In the genomic region with DNA sequence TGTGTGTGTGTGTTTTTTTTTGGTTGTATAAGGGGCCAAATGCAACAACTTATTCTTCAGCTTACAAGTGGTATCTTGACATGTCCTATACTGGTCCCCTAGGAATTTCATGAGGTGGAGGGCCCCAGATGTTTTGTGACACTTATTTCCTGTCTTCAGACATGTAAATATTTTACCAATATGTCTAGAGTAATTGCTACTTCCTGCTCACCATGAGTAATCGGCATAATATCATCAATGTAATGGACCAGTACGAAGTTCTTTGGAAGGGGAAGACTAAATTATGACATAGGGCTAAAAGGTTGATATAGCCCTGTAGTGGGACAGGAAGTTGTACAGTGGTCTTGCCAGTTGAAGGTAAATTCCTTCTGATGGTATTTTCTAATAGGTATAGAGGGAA, we compare ENCODE assay signal across 23 cellular contexts. TPM values are rescaled to one million over a fixed set of nuclear protein-coding genes. Genes with fewer than 3 reads are reported as not detected.
DNase-seq lines count a peak whose midpoint lies in the region; ATAC-seq and TF ChIP-seq lines count a peak whose summit lies in the region.
"Had no signal": no experiment of that assay in that cellular context is flagged by ENCODE, and none has a peak within 500 bp of the region (broad histone marks: within the 10 kb centered on the region; RNA-seq: fewer than 3 reads in every experiment).

No MANE protein-coding gene starts in this region.

- peak overlapping the region; percentile 23 to 33 for H3K27ac Mint-ChIP-seq in natural killer cell treated with Interleukin-12 subunit alpha and Interleukin-12 subunit beta and Interleukin-15 and Interleukin-18, amount 100 ng/mL, for 72 hours
- H3K27ac Mint-ChIP-seq in natural killer cell (peak overlapping the region in 1 of 2 donors; percentile 7), T-helper 17 cell (no peak overlapping the region)
- H3K27ac Mint-ChIP-seq: activated CD4-positive, alpha-beta memory T cell treated with anti-CD3 and anti-CD28 coated beads for 36 hours; activated naive CD4-positive, alpha-beta T cell treated with anti-CD3 and anti-CD28 coated beads, Interleukin-2, amount 10 ng/mL, durations not matched to agents 7 days and 5 days; activated T-cell treated with anti-CD3 and anti-CD28 coated beads, Interleukin-2, amount 50 U/mL, for 24 hours; endodermal cell had no signal

- H3K36me3 Mint-ChIP-seq in natural killer cell treated with Interleukin-12 subunit alpha and Interleukin-12 subunit beta and Interleukin-15 and Interleukin-18, amount 100 ng/mL, for 72 hours = peaks cover 4% of the 10 kb centered on the region
- no peaks in the 10 kb centered on the region for H3K36me3 Mint-ChIP-seq in natural killer cell
- peaks cover 4% of the 10 kb centered on the region for H3K36me3 Mint-ChIP-seq in T-helper 17 cell (ENCODE audit: low read depth)

- peaks cover 37% of the 10 kb centered on the region for H3K4me1 ChIP-seq in Loucy (ENCODE audit: insufficient read depth, low read length, poor library complexity, severe bottlenecking)
- H3K4me1 ChIP-seq in left lung = peaks cover 0 to 15% of the 10 kb centered on the region in 2 donors
- H3K4me1 ChIP-seq: uterus had no signal

- ATAC-seq in natural killer cell treated with Interleukin-12 subunit alpha and Interleukin-12 subunit beta and Interleukin-15 and Interleukin-18, amount 100 ng/mL, for 72 hours = no peak
- ATAC-seq in natural killer cell = no peak
- ATAC-seq in left lung = no peak
- no peak for ATAC-seq in T-helper 17 cell
- ATAC-seq in HG02885 (IDR thresholded peaks at IDR 0.05; ENCODE audit: poor library complexity, unreplicated experiment) = no peak

- H3K9me3 ChIP-seq in Loucy (ENCODE audit: insufficient read depth, low read depth, low read length) = no peaks in the 10 kb centered on the region
- no peaks in the 10 kb centered on the region for H3K9me3 ChIP-seq in left lung
- no peaks in the 10 kb centered on the region for H3K9me3 ChIP-seq in T-helper 17 cell (ENCODE audit: control insufficient read depth, low read length, poor library complexity, severe bottlenecking)
- H3K9me3 ChIP-seq: spleen, uterus had no signal

- H4K20me1 ChIP-seq in Loucy (ENCODE audit: insufficient read depth, low read length, poor library complexity, severe bottlenecking) = peaks cover 9% of the 10 kb centered on the region

- no peak for DNase-seq in natural killer cell treated with Interleukin-12 subunit alpha and Interleukin-12 subunit beta and Interleukin-15 and Interleukin-18, amount 100 ng/mL, for 72 hours (ENCODE audit: low spot score)
- DNase-seq in natural killer cell (no peak), epithelial cell of prostate (ENCODE audit: low read depth, low spot score) (no peak), left lung (no peak), T-helper 17 cell (no peak), NCI-H524 (lab: John Stamatoyannopoulos, UW) (no peak)
- DNase-seq: activated CD4-positive, alpha-beta memory T cell treated with anti-CD3 and anti-CD28 coated beads for 36 hours; activated naive CD4-positive, alpha-beta T cell treated with anti-CD3 and anti-CD28 coated beads, Interleukin-2, amount 10 ng/mL, durations not matched to agents 7 days and 5 days; activated T-cell treated with anti-CD3 and anti-CD28 coated beads, Interleukin-2, amount 50 U/mL, for 24 hours; DMS79 treated with DMSO at 0.1 percent for 48 hours; endodermal cell; NCI-H1105 treated with DMSO at 0.1 percent for 48 hours; NCI-H2081 treated with DMSO at 0.1 percent for 48 hours; NCI-H446; NK-92 treated with Interleukin-12 subunit alpha and Interleukin-12 subunit beta, amount 100 ng/mL, for 24 hours; occipital lobe; spleen; substantia nigra; uterus had no signal

- peaks cover 40 to 51% of the 10 kb centered on the region in 2 donors for H3K4me1 Mint-ChIP-seq in natural killer cell treated with Interleukin-12 subunit alpha and Interleukin-12 subunit beta and Interleukin-15 and Interleukin-18, amount 100 ng/mL, for 72 hours (ENCODE audit: low read depth in 2 of 2)
- H3K4me1 Mint-ChIP-seq in natural killer cell = peaks cover 23 to 26% of the 10 kb centered on the region in 2 donors
- peaks cover 30% of the 10 kb centered on the region for H3K4me1 Mint-ChIP-seq in T-helper 17 cell

- H3K4me3 ChIP-seq in Loucy (ENCODE audit: low read length, poor library complexity, severe bottlenecking) (no peak overlapping the region), left lung (no peak overlapping the region)
- H3K4me3 ChIP-seq: SK-N-MC, spleen, uterus had no signal

- no peaks in the 10 kb centered on the region for H3F3A ChIP-seq in Loucy (ENCODE audit: low read depth)

- peak overlapping the region; percentile 3 for H3K4me2 ChIP-seq in Loucy (ENCODE audit: low read depth, low read length, poor library complexity, severe bottlenecking)

- H3K27ac ChIP-seq in epithelial cell of prostate (peak overlapping the region; percentile 97), left lung (no peak overlapping the region)
- H3K27ac ChIP-seq: SK-N-MC, spleen, uterus, VCaP had no signal

- H3K27me3 ChIP-seq in Loucy (ENCODE audit: insufficient read depth, low read length, poor library complexity, severe bottlenecking) (no peaks in the 10 kb centered on the region), left lung (no peaks in the 10 kb centered on the region)
- H3K27me3 ChIP-seq: spleen, uterus had no signal

- TF ChIP-seq CTCF in natural killer cell (IDR thresholded peaks at IDR 0.05) = no peak
- TF ChIP-seq CTCF in Loucy (conservative IDR thresholded peaks at IDR 0.05; ENCODE audit: low read length) = no peak
- TF ChIP-seq CTCF in left lung (IDR thresholded peaks at IDR 0.05) = no peak

- no peak overlapping the region for H2AFZ ChIP-seq in Loucy (ENCODE audit: low read length)

- no peaks in the 10 kb centered on the region for H3K27me3 Mint-ChIP-seq in natural killer cell treated with Interleukin-12 subunit alpha and Interleukin-12 subunit beta and Interleukin-15 and Interleukin-18, amount 100 ng/mL, for 72 hours
- H3K27me3 Mint-ChIP-seq in natural killer cell (ENCODE audit: low read depth in 2 of 2) (no peaks in the 10 kb centered on the region), T-helper 17 cell (no peaks in the 10 kb centered on the region)
- H3K27me3 Mint-ChIP-seq: activated CD4-positive, alpha-beta memory T cell treated with anti-CD3 and anti-CD28 coated beads for 36 hours; activated naive CD4-positive, alpha-beta T cell treated with anti-CD3 and anti-CD28 coated beads, Interleukin-2, amount 10 ng/mL, durations not matched to agents 7 days and 5 days; activated T-cell treated with anti-CD3 and anti-CD28 coated beads, Interleukin-2, amount 50 U/mL, for 24 hours had no signal

- H3K9me3 Mint-ChIP-seq in natural killer cell treated with Interleukin-12 subunit alpha and Interleukin-12 subunit beta and Interleukin-15 and Interleukin-18, amount 100 ng/mL, for 72 hours = peaks cover 3% of the 10 kb centered on the region
- no peaks in the 10 kb centered on the region for H3K9me3 Mint-ChIP-seq in natural killer cell
- H3K9me3 Mint-ChIP-seq: activated CD4-positive, alpha-beta memory T cell treated with anti-CD3 and anti-CD28 coated beads for 36 hours; activated T-cell treated with anti-CD3 and anti-CD28 coated beads, Interleukin-2, amount 50 U/mL, for 24 hours; endodermal cell had no signal

- H3K9me2 ChIP-seq in Loucy (replicated peaks; ENCODE audit: low read depth, low read length) = no peaks in the 10 kb centered on the region

- peak overlapping the region; percentile 11 for H3K4me3 Mint-ChIP-seq in natural killer cell treated with Interleukin-12 subunit alpha and Interleukin-12 subunit beta and Interleukin-15 and Interleukin-18, amount 100 ng/mL, for 72 hours
- H3K4me3 Mint-ChIP-seq in natural killer cell (no peak overlapping the region), T-helper 17 cell (no peak overlapping the region)
- H3K4me3 Mint-ChIP-seq: activated CD4-positive, alpha-beta memory T cell treated with anti-CD3 and anti-CD28 coated beads for 36 hours; activated naive CD4-positive, alpha-beta T cell treated with anti-CD3 and anti-CD28 coated beads, Interleukin-2, amount 10 ng/mL, durations not matched to agents 7 days and 5 days; activated T-cell treated with anti-CD3 and anti-CD28 coated beads, Interleukin-2, amount 50 U/mL, for 24 hours; endodermal cell had no signal

- no peak overlapping the region for H3K9ac ChIP-seq in Loucy (ENCODE audit: low read depth, low read length, poor library complexity, severe bottlenecking)

- H3K36me3 ChIP-seq in Loucy (ENCODE audit: insufficient read depth, low read length) = no peaks in the 10 kb centered on the region
- no peaks in the 10 kb centered on the region for H3K36me3 ChIP-seq in left lung
- H3K36me3 ChIP-seq: spleen, uterus had no signal

- intact Hi-C loops in natural killer cell (cut with micrococcal nuclease) (loop anchor here (10.0 kb wide), 2 partner anchors 154 to 406 kb away; no protein-coding TSS in a partner anchor), left lung (cut with DNase I) (no loop called here)

- H3K79me2 ChIP-seq in Loucy (ENCODE audit: insufficient read depth, low read length) = peaks cover 22% of the 10 kb centered on the region

RNA-seq across cellular contexts. Expression of a gene that starts 3.7 kb away (rescaled TPM):
- total RNA-seq in natural killer cell treated with Interleukin-12 subunit alpha and Interleukin-12 subunit beta and Interleukin-15 and Interleukin-18, amount 100 ng/mL, for 72 hours = 100 to 1,000 TPM; 111 to 135 TPM
- total RNA-seq in natural killer cell = 100 to 1,000 TPM in 2 of 3 donors, 10 to 100 TPM in 1; 96.5 to 166 (median 102) TPM
- 10 to 100 TPM; 31.1 to 34.3 TPM for total RNA-seq in left lung
- total RNA-seq in T-helper 17 cell = 10 to 100 TPM; 77.0 to 94.6 TPM
